1 cellular context compared by ENCODE assay signal in the genomic region with DNA sequence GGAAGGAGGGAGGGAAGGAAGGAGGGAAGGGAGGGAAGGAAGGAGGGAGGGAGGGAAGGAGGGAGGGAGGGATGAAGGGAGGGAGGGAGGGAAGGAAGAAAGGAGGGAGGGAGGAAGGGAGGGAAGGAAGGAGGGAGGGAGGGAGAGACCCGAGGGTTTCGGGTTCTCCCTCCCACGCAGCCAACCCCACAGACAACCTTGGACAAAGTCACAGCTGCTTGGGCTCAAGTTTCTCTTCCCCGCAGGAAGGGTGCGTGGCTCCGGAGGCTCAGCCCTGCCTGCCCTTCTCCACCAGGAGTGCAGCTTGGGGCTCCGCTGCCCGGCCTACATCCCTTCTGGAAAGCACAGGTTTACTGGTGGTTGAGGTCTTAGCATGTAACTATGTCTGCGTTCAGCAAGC.
TF ChIP-seq lines count a peak whose summit lies in the region.

No MANE protein-coding gene starts in this region.

TF ChIP-seq in HEK293, 187 proteins besides CTCF, POLR2A, EP300 and RAD21 (continued from another document):
- TF ChIP-seq ZNF654 (tag by site-specific recombination; IDR thresholded peaks at IDR 0.05; ENCODE audit: low read depth) (no peak), ZFHX2 (tag by site-specific recombination; conservative IDR thresholded peaks at IDR 0.05) (0 out of 2 replicates have a peak, but pooled peaks have one; percentile 13), ZNF596 (tag by site-specific recombination; IDR thresholded peaks at IDR 0.05) (no peak), EGR2 (tag by site-specific recombination; IDR thresholded peaks at IDR 0.05; ENCODE audit: low read depth) (0 out of 2 replicates have a peak, but pooled peaks have one; percentile 5), ZNF600 (tag by site-specific recombination; IDR thresholded peaks at IDR 0.05) (no peak), ZNF366 (tag by site-specific recombination; conservative IDR thresholded peaks at IDR 0.05) (peak; percentile 67; the same call in 1 of the 2 replicates), WT1 (tag by site-specific recombination; IDR thresholded peaks at IDR 0.05) (0 out of 2 replicates have a peak, but pooled peaks have one; percentile 44)
- TF ChIP-seq, protein P1, sequence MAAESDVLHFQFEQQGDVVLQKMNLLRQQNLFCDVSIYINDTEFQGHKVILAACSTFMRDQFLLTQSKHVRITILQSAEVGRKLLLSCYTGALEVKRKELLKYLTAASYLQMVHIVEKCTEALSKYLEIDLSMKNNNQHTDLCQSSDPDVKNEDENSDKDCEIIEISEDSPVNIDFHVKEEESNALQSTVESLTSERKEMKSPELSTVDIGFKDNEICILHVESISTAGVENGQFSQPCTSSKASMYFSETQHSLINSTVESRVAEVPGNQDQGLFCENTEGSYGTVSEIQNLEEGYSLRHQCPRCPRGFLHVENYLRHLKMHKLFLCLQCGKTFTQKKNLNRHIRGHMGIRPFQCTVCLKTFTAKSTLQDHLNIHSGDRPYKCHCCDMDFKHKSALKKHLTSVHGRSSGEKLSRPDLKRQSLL (tag by site-specific recombination; IDR thresholded peaks at IDR 0.05) = peak; percentile 27; the same call in 1 of the 2 replicates
- TF ChIP-seq, protein P2, sequence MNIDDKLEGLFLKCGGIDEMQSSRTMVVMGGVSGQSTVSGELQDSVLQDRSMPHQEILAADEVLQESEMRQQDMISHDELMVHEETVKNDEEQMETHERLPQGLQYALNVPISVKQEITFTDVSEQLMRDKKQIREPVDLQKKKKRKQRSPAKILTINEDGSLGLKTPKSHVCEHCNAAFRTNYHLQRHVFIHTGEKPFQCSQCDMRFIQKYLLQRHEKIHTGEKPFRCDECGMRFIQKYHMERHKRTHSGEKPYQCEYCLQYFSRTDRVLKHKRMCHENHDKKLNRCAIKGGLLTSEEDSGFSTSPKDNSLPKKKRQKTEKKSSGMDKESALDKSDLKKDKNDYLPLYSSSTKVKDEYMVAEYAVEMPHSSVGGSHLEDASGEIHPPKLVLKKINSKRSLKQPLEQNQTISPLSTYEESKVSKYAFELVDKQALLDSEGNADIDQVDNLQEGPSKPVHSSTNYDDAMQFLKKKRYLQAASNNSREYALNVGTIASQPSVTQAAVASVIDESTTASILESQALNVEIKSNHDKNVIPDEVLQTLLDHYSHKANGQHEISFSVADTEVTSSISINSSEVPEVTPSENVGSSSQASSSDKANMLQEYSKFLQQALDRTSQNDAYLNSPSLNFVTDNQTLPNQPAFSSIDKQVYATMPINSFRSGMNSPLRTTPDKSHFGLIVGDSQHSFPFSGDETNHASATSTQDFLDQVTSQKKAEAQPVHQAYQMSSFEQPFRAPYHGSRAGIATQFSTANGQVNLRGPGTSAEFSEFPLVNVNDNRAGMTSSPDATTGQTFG (tag by site-specific recombination; IDR thresholded peaks at IDR 0.05; ENCODE audit: borderline replicate concordance) = no peak
- TF ChIP-seq, protein P3, sequence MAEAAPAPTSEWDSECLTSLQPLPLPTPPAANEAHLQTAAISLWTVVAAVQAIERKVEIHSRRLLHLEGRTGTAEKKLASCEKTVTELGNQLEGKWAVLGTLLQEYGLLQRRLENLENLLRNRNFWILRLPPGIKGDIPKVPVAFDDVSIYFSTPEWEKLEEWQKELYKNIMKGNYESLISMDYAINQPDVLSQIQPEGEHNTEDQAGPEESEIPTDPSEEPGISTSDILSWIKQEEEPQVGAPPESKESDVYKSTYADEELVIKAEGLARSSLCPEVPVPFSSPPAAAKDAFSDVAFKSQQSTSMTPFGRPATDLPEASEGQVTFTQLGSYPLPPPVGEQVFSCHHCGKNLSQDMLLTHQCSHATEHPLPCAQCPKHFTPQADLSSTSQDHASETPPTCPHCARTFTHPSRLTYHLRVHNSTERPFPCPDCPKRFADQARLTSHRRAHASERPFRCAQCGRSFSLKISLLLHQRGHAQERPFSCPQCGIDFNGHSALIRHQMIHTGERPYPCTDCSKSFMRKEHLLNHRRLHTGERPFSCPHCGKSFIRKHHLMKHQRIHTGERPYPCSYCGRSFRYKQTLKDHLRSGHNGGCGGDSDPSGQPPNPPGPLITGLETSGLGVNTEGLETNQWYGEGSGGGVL (tag by site-specific recombination; IDR thresholded peaks at IDR 0.05) = no peak
